ENCODE assay signal across 1 cellular context in the genomic region with DNA sequence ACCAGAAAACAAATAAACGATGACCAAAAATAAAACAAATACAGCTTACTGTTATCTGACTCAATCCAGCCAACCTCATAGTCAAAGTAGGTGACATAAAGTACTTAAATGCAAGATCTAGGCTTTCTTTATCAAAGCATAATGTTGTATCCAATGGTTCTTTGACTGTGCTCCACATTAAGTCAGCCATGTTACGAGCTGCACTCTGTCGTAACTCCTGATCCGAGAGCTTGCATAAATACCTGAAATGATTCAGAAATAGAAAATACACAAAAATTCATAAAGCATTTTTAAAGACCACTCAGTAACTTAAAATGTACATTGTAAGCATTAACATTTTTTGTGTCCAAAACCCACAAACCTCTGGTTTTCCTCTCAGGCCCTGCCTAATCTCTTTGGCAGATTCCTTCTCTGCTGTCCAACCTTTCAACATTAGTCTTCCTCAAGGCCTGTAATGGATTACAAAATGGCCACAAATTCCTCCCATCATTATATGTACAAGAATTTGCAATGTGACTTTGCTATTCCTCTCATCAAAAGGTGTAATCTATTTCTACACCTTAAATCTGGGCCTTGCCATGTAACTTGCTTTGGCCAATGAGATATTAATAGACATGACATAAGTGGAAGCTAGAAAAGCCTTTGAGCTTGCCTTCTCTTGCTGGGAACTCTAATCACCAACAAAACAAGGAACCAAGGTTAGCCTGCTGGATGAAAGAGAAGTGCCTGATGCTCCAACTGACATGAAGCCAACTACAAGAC.
TF ChIP-seq lines count a peak whose summit lies in the region.

No MANE protein-coding gene starts in this region.

TF ChIP-seq in H1, 55 proteins besides CTCF, POLR2A, EP300 and RAD21:
- no peak for TF ChIP-seq RFX5 (IDR thresholded peaks at IDR 0.05; ENCODE audit: borderline replicate concordance, low read depth, low read length)
- no peak for TF ChIP-seq TAF1 (IDR thresholded peaks at IDR 0.05; ENCODE audit: low read depth, low read length)
- TF ChIP-seq SP1 (IDR thresholded peaks at IDR 0.05; ENCODE audit: low read depth, low read length) = no peak
- TF ChIP-seq EZH2 (IDR thresholded peaks at IDR 0.05; ENCODE audit: low read depth, low read length, severe bottlenecking) = no peak
- TF ChIP-seq ASH2L (IDR thresholded peaks at IDR 0.05; ENCODE audit: low read length) = no peak
- no peak for TF ChIP-seq YY1 (IDR thresholded peaks at IDR 0.05; ENCODE audit: low read depth, low read length)
- no peak for TF ChIP-seq JUND (IDR thresholded peaks at IDR 0.05; ENCODE audit: low read length)
- TF ChIP-seq KDM5A (IDR thresholded peaks at IDR 0.05; ENCODE audit: low read length) = no peak
- no peak for TF ChIP-seq SUZ12 (IDR thresholded peaks at IDR 0.05; ENCODE audit: low read length)
